In the genomic region with DNA sequence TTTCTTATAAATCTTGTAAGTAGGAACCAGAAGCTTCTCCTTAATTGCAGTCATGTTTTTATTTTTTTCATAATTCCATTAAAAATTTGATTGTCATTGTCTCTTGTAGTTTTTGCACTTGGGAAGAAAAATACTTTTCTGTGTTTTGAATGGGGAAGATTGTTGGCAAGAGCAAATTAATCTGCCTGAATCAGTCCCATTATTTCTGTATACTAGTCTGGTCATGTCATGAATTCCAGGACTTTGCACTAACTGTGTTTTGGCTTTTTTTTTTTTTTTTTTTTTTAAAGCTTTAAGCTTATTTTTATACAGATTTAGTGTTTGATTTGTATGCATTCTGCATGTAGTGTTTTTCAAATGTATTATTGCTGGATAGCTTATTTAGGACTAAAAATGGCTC, we compare ENCODE assay signal across 16 cellular contexts. TPM values are rescaled to one million over a fixed set of nuclear protein-coding genes. Genes with fewer than 3 reads are reported as not detected.
DNase-seq lines count a peak whose midpoint lies in the region; ATAC-seq, FAIRE-seq and TF ChIP-seq lines count a peak whose summit lies in the region.
"Had no signal": no experiment of that assay in that cellular context is flagged by ENCODE, and none has a peak within 500 bp of the region (broad histone marks: within the 10 kb centered on the region; RNA-seq: fewer than 3 reads in every experiment).

No MANE protein-coding gene starts in this region.

- H3K4me1 ChIP-seq in foreskin keratinocyte, result peaks cover 12% of the 10 kb centered on the region
- H3K4me1 ChIP-seq in pancreas, result no peaks in the 10 kb centered on the region
- H3K4me1 ChIP-seq in heart left ventricle, result no peaks in the 10 kb centered on the region
- H3K4me1 ChIP-seq: BLaER1 treated with 17β-estradiol and CSF1 and Interleukin-3, amounts not matched to agents 10 nM and 100 nM; Caco-2 had no signal

- H3K27ac ChIP-seq in foreskin keratinocyte (no peak overlapping the region), pancreas (no peak overlapping the region), heart left ventricle (no peak overlapping the region)
- H3K27ac ChIP-seq: BLaER1 treated with 17β-estradiol and CSF1 and Interleukin-3, amounts not matched to agents 10 nM and 100 nM; HL-60 had no signal

- no peak for DNase-seq in RCC 7860 (ENCODE audit: low spot score)
- DNase-seq in bronchial epithelial cell (ENCODE audit: low read depth), result peak; percentile 48
- DNase-seq in foreskin keratinocyte, result peak in 1 of 2 donors; percentile 36
- DNase-seq in pancreas, result no peak
- no peak for DNase-seq in RPMI8226
- no peak for DNase-seq in heart left ventricle
- DNase-seq: Caco-2; CD8-positive, alpha-beta memory T cell; HCEC 1CT had no signal

- TF ChIP-seq CTCF in bronchial epithelial cell (IDR thresholded peaks at IDR 0.05; ENCODE audit: insufficient read depth, low read length, severe bottlenecking) (no peak), foreskin keratinocyte (conservative IDR thresholded peaks at IDR 0.05) (no peak), pancreas (IDR thresholded peaks at IDR 0.05) (no peak), heart left ventricle (IDR thresholded peaks at IDR 0.05) (no peak)

- FAIRE-seq in RCC 7860 (lab: Jason Lieb, UNC) (peak; percentile 16), bronchial epithelial cell (lab: Jason Lieb, UNC) (no peak), pancreas (lab: Jason Lieb, UNC) (peak; percentile 53)
- FAIRE-seq: D721Med, G401.6, GM12891 had no signal

- TF ChIP-seq POLR2A in heart left ventricle (IDR thresholded peaks at IDR 0.05), result no peak

- H3K36me3 ChIP-seq in bronchial epithelial cell (ENCODE audit: control insufficient read depth, insufficient read depth, low read length) (peaks cover 8% of the 10 kb centered on the region), pancreas (peaks cover 0 to 23% (median 4%) of the 10 kb centered on the region in 3 donors), heart left ventricle (peaks cover 0 to 99% (median 73%) of the 10 kb centered on the region in 9 donors)

- H3K9me3 ChIP-seq in pancreas (no peaks in the 10 kb centered on the region), heart left ventricle (no peaks in the 10 kb centered on the region)
- H3K9me3 ChIP-seq: BLaER1 treated with 17β-estradiol and CSF1 and Interleukin-3, amounts not matched to agents 10 nM and 100 nM; Caco-2 had no signal

- peak; percentile 21 for ATAC-seq in foreskin keratinocyte
- no peak for ATAC-seq in pancreas
- ATAC-seq in heart left ventricle, result no peak
- ATAC-seq in GM18520 (IDR thresholded peaks at IDR 0.05; ENCODE audit: unreplicated experiment), result no peak
- ATAC-seq: GM23338 had no signal

- no peak overlapping the region for H3K4me3 ChIP-seq in bronchial epithelial cell (ENCODE audit: low read depth, low read length)
- no peak overlapping the region for H3K4me3 ChIP-seq in pancreas
- no peak overlapping the region for H3K4me3 ChIP-seq in heart left ventricle
- H3K4me3 ChIP-seq: BLaER1 treated with 17β-estradiol and CSF1 and Interleukin-3, amounts not matched to agents 10 nM and 100 nM; GM23338 had no signal

- H3K27me3 ChIP-seq in bronchial epithelial cell (ENCODE audit: control insufficient read depth, insufficient read depth, low read length) (no peaks in the 10 kb centered on the region), foreskin keratinocyte (no peaks in the 10 kb centered on the region), pancreas (no peaks in the 10 kb centered on the region), heart left ventricle (no peaks in the 10 kb centered on the region)
- H3K27me3 ChIP-seq: BLaER1 treated with 17β-estradiol and CSF1 and Interleukin-3, amounts not matched to agents 10 nM and 100 nM had no signal

- intact Hi-C loops in pancreas (cut with DNase I), result no loop called here
- intact Hi-C loops in heart left ventricle (cut with DNase I), result no loop called here

RNA-seq across cellular contexts. Expression of a gene that starts 47.6 kb away (rescaled TPM):
- total RNA-seq in bronchial epithelial cell (20.8 and 28.4 TPM in 2 replicates), foreskin keratinocyte (25.9 and 30.9 TPM in 2 replicates), pancreas (10 to 100 TPM; 10.6 to 19.0 (median 11.3) TPM), heart left ventricle (10 to 100 TPM; 19.7 to 31.4 (median 26.2) TPM)
- polyA plus RNA-seq in foreskin keratinocyte (5.5 and 6.1 TPM in 2 replicates), pancreas (10 to 100 TPM in 1 of 2 donors, 1 to 10 TPM in 1; 6.5 to 11.8 TPM), heart left ventricle (10 to 100 TPM in 1 of 2 donors, 1 to 10 TPM in 1; 7.6 to 18.4 TPM)
